ENCODE assay signal across 1 cellular context in the genomic region with DNA sequence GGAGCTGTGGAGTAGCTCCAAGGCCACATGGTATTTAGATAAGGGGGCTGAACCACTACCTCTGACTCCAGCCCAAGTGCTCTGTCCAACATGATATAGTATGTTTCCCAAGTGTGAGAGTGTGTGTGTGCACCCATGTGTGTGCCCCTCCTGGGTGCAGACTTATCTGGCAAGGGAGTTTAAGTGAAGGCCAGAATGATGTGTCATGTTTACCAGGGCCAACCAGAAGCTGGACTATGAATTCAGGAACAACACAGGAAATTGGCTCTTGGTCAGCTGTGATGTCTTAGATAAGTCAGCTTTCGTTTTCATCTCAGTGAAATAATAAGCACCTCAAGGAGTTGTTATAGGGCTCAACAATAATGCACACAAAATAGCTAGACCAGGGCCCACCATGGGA.
A peak's percentile ranks its signal among the peaks of the same experiment; 100 is the strongest.
TF ChIP-seq lines count a peak whose summit lies in the region.

No MANE protein-coding gene starts in this region.

TF ChIP-seq in SK-N-SH, 30 proteins besides CTCF, POLR2A, EP300 and RAD21 (continued from another document):
- TF ChIP-seq, protein P1, sequence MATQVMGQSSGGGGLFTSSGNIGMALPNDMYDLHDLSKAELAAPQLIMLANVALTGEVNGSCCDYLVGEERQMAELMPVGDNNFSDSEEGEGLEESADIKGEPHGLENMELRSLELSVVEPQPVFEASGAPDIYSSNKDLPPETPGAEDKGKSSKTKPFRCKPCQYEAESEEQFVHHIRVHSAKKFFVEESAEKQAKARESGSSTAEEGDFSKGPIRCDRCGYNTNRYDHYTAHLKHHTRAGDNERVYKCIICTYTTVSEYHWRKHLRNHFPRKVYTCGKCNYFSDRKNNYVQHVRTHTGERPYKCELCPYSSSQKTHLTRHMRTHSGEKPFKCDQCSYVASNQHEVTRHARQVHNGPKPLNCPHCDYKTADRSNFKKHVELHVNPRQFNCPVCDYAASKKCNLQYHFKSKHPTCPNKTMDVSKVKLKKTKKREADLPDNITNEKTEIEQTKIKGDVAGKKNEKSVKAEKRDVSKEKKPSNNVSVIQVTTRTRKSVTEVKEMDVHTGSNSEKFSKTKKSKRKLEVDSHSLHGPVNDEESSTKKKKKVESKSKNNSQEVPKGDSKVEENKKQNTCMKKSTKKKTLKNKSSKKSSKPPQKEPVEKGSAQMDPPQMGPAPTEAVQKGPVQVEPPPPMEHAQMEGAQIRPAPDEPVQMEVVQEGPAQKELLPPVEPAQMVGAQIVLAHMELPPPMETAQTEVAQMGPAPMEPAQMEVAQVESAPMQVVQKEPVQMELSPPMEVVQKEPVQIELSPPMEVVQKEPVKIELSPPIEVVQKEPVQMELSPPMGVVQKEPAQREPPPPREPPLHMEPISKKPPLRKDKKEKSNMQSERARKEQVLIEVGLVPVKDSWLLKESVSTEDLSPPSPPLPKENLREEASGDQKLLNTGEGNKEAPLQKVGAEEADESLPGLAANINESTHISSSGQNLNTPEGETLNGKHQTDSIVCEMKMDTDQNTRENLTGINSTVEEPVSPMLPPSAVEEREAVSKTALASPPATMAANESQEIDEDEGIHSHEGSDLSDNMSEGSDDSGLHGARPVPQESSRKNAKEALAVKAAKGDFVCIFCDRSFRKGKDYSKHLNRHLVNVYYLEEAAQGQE (IDR thresholded peaks at IDR 0.05; ENCODE audit: low read depth, low read length), result peak; percentile 66; the same call in 1 of the 2 replicates
- TF ChIP-seq EZH2phosphoT487 (IDR thresholded peaks at IDR 0.05; ENCODE audit: borderline replicate concordance, low read depth) (no peak), RFX5 (IDR thresholded peaks at IDR 0.05; ENCODE audit: low read length) (no peak), POLR2AphosphoS5 (IDR thresholded peaks at IDR 0.05; ENCODE audit: low read depth, low read length) (peak; percentile 45; the same call in 1 of the 2 replicates), NFIC (IDR thresholded peaks at IDR 0.05; ENCODE audit: borderline replicate concordance) (peak; percentile 92)
- TF ChIP-seq, protein P2, sequence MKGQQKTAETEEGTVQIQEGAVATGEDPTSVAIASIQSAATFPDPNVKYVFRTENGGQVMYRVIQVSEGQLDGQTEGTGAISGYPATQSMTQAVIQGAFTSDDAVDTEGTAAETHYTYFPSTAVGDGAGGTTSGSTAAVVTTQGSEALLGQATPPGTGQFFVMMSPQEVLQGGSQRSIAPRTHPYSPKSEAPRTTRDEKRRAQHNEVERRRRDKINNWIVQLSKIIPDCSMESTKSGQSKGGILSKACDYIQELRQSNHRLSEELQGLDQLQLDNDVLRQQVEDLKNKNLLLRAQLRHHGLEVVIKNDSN (IDR thresholded peaks at IDR 0.05; ENCODE audit: borderline replicate concordance, low read depth), result no peak
